9 cellular contexts compared by ENCODE assay signal in the genomic region with DNA sequence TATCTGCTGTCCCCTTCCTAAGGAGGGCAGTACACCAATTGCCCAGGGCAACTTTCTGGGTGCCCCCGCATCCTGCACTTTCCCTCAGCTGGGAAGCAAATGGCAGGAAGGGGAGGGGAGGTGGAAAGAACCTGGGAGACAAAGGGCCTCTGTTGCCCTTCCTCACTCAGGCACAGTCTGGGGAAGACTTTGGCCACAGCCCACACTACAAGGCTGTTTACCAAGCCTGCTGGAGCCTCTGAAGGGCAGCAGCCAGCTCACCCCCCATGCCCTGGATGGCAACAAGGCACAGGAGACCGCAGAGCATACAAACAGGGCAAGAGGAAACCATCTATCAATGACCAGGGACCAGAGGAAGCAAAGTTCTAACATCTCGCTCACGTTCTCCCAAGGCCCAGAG.
"Had no signal": no experiment of that assay in that cellular context is flagged by ENCODE, and none has a peak within 500 bp of the region (broad histone marks: within the 10 kb centered on the region; RNA-seq: fewer than 3 reads in every experiment).

No MANE protein-coding gene starts in this region.

- H3K9me3 ChIP-seq: body of pancreas, ovary, upper lobe of left lung had no signal

- H3K27me3 ChIP-seq: body of pancreas, ovary, upper lobe of left lung had no signal

- H3K27ac ChIP-seq: body of pancreas, ovary, upper lobe of left lung had no signal

- ATAC-seq: body of pancreas; left lobe of liver; stimulated activated effector memory CD8-positive, alpha-beta T cell treated with anti-CD3 and anti-CD28 coated beads, Interleukin-12 subunit alpha, Interleukin-12 subunit beta, amount 100 ng/mL, for 72 hours had no signal

- H3K4me3 ChIP-seq: body of pancreas, ovary, upper lobe of left lung had no signal

- H3K4me1 ChIP-seq: upper lobe of left lung had no signal

- DNase-seq: activated effector memory CD4-positive, alpha-beta T cell treated with Interleukin-2 at 50 U/mL for 16 hours; activated T-cell treated with anti-CD3 and anti-CD28 coated beads, Interleukin-2, amount 50 U/mL, for 1 hour; body of pancreas; effector memory CD4-positive, alpha-beta T cell; immature natural killer cell; ovary; upper lobe of left lung had no signal

- H3K36me3 ChIP-seq: ovary, upper lobe of left lung had no signal
